9 cellular contexts compared by ENCODE assay signal in the genomic region with DNA sequence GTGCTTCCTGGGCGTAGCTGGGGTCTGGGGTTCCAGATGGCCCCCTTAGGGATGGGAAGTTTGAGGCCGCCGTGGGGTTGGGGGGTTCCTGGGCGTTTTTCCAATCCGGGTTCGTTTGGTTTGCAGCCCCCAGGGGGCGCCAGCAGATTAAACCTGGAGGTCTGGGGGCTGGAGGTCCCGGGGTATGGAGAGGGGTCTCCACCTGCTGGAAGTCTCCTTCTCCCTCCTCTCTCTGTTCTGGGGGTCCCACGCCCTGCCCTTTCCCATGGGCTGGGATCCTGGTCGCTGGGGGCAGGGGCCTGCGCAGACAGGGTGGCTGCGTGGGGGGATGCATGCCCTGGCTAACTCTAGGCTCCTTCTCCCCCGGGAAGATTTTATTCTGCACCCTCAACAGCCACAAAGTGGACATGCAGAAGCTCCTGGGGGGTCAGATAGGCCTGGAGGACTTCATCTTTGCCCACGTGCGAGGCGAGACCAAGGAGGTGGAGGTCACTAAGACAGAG. TPM values are rescaled to one million over a fixed set of nuclear protein-coding genes. Genes with fewer than 3 reads are reported as not detected.
DNase-seq lines count a peak whose midpoint lies in the region; ATAC-seq, FAIRE-seq and TF ChIP-seq lines count a peak whose summit lies in the region.
"Had no signal": no experiment of that assay in that cellular context is flagged by ENCODE, and none has a peak within 500 bp of the region (broad histone marks: within the 10 kb centered on the region; RNA-seq: fewer than 3 reads in every experiment).

No MANE protein-coding gene starts in this region.

- H2BK5ac ChIP-seq in H1 (ENCODE audit: low read depth, low read length): no peak overlapping the region

- peak overlapping the region; percentile 68 to 86; a peak in 3 of 4 replicates for H3K4me2 ChIP-seq in H1 (ENCODE audit: insufficient read depth in 1 of 2, low read depth in 2 of 2, low read length in 2 of 2)

- peaks cover 5% of the 10 kb centered on the region; the same call in 1 of the 2 replicates for H3K23me2 ChIP-seq in H1 (ENCODE audit: low read depth, low read length)

- H4K5ac ChIP-seq in H1 (ENCODE audit: insufficient read length, low read depth, low read length): no peak overlapping the region

- no peak overlapping the region for H3K23ac ChIP-seq in H1 (ENCODE audit: insufficient read length)

- CTCF ChIA-PET in H1 (lab: Charles Lee; ENCODE audit: partially characterized antibody): interaction anchor here (0.7 to 4.7 kb wide), 23 partner anchors 8 to 248 kb away, joined by 3 to 38 read pairs (median 5); a partner anchor contains a TSS

- 31% methylated on average over 15 of the region's 16 CpGs; no CpG with 5 or more reads in 1 of the 2 experiments for WGBS in H1 (ENCODE audit: extremely low coverage in 1 of 2, insufficient coverage in 1 of 2, insufficient read length in 1 of 2, insufficient replicate concordance in 2 of 2, low coverage in 1 of 2, low lambda C conversion rate in 2 of 2, missing lambda C conversion rate in 1 of 2), 2 experiments

- TF ChIP-seq CTCF in H1 (IDR thresholded peaks at IDR 0.05; ENCODE audit: control extremely low read depth in 1 of 3, insufficient read depth in 1 of 3, low read depth in 1 of 3, low read length in 3 of 3) (peak; percentile 64 to 93 (median 66)), retinal pigment epithelial cell (conservative IDR thresholded peaks at IDR 0.05; ENCODE audit: low read depth, low read length) (peak; percentile 56)

- peaks cover 4 to 6% of the 10 kb centered on the region in 2 experiments; a peak in 3 of 4 replicates for H3K9me3 ChIP-seq in H1 (ENCODE audit: insufficient read depth in 2 of 2, low read depth in 1 of 2, low read length in 1 of 2)

- H2AFZ ChIP-seq in H1 (ENCODE audit: low read length): no peak overlapping the region

- peak overlapping the region in 3 of 4 experiments; percentile 27 to 63 (median 34); a peak in 4 of 8 replicates for H3K4me3 ChIP-seq in H1 (ENCODE audit: extremely low read depth in 1 of 4, insufficient read depth in 2 of 4, low read depth in 3 of 4, low read length in 4 of 4)
- H3K4me3 ChIP-seq in retinal pigment epithelial cell (ENCODE audit: low read length): no peak overlapping the region

- H4K20me1 ChIP-seq in H1 (replicated peaks in 1 of 2; ENCODE audit: control insufficient read depth in 1 of 2, insufficient read depth in 2 of 2, low read length in 2 of 2): no peaks in the 10 kb centered on the region

- no peaks in the 10 kb centered on the region for H3K79me2 ChIP-seq in H1 (ENCODE audit: control insufficient read depth in 1 of 2, insufficient read depth in 2 of 2, low read length in 2 of 2)

- no peak for FAIRE-seq in H1 (lab: Jason Lieb, UNC)
- FAIRE-seq: A204.1 had no signal

- H3K9ac ChIP-seq in H1 (replicated peaks in 1 of 4; ENCODE audit: extremely low read depth in 1 of 4, low read depth in 3 of 4, low read length in 3 of 4): no peak overlapping the region

- peak overlapping the region; percentile 19; the same call in 1 of the 2 replicates for H3K18ac ChIP-seq in H1 (ENCODE audit: extremely low read depth, low read length)

- peak overlapping the region; percentile 25 for H3K56ac ChIP-seq in H1 (replicated peaks; ENCODE audit: insufficient read length, low read depth, low read length)

- DNase-seq in DMS 273 (lab: John Stamatoyannopoulos, UW; ENCODE audit: unreplicated experiment) (peak; percentile 76), DMS 273 treated with DMSO at 0.1 percent for 48 hours (lab: John Stamatoyannopoulos, UW) (no peak), H1 (ENCODE audit: low read depth in 1 of 2, low spot score in 2 of 2) (peak in 1 of 2 experiments; percentile 89), retinal pigment epithelial cell (ENCODE audit: low read depth) (no peak), T1000 (lab: John Stamatoyannopoulos, UW) (no peak)

- no peak overlapping the region for H4K91ac ChIP-seq in H1 (replicated peaks; ENCODE audit: insufficient read length, low read length)

- H2BK20ac ChIP-seq in H1 (ENCODE audit: low read length): no peak overlapping the region

- peaks cover 0 to 4% (median 0%) of the 10 kb centered on the region in 4 experiments; a peak in 3 of 7 replicates for H3K4me1 ChIP-seq in H1 (replicated peaks in 1 of 4; ENCODE audit: control insufficient read depth in 3 of 4, insufficient read depth in 4 of 4, low read length in 3 of 4)

- no peak overlapping the region for H3K4ac ChIP-seq in H1 (replicated peaks; ENCODE audit: insufficient read length, low read depth, low read length)

- no peak for TF ChIP-seq POLR2A in H1 (IDR thresholded peaks at IDR 0.05; ENCODE audit: control extremely low read depth in 1 of 2, low read depth in 2 of 2, low read length in 2 of 2)

- no peak overlapping the region for H2BK12ac ChIP-seq in H1 (ENCODE audit: low read depth, low read length)

- POLR2A ChIA-PET in H1 (lab: Charles Lee; ENCODE audit: partially characterized antibody): interaction anchor here (1.4 to 1.8 kb wide), 3 partner anchors 8 to 11 kb away, joined by 3 to 7 read pairs (median 7); no protein-coding TSS in a partner anchor

- H3K14ac ChIP-seq in H1 (ENCODE audit: insufficient read length): no peak overlapping the region

- peak overlapping the region; percentile 57 for H4K8ac ChIP-seq in H1 (ENCODE audit: extremely low read depth, insufficient read depth, low read length)

- no peak overlapping the region for H3K27ac ChIP-seq in H1 (ENCODE audit: low read depth, low read length)

- peak; percentile 68 to 81 for TF ChIP-seq RAD21 in H1 (IDR thresholded peaks at IDR 0.05 in 1 of 2, conservative IDR thresholded peaks at IDR 0.05 in 1 of 2; ENCODE audit: low read depth in 2 of 2, low read length in 2 of 2)

- H2BK15ac ChIP-seq in H1 (ENCODE audit: low read length): no peak overlapping the region

- no peaks in the 10 kb centered on the region for H3K36me3 ChIP-seq in H1 (ENCODE audit: control insufficient read depth in 2 of 4, insufficient read depth in 4 of 4, low read length in 3 of 4)

- H2AK5ac ChIP-seq in H1 (ENCODE audit: low read depth, low read length): no peak overlapping the region

- no peak for TF ChIP-seq EP300 in H1 (IDR thresholded peaks at IDR 0.05; ENCODE audit: borderline replicate concordance in 1 of 2, low read depth in 2 of 2, low read length in 2 of 2)

- no peak overlapping the region for H2BK120ac ChIP-seq in H1 (replicated peaks; ENCODE audit: low read depth, low read length)

- H3K79me1 ChIP-seq in H1 (ENCODE audit: low read depth, low read length): no peaks in the 10 kb centered on the region

- H3K27me3 ChIP-seq in H1 (replicated peaks in 1 of 4; ENCODE audit: control insufficient read depth in 3 of 4, extremely low read depth in 1 of 4, insufficient read depth in 3 of 4, low read length in 3 of 4): peaks cover 11 to 21% (median 14%) of the 10 kb centered on the region in 4 experiments; a peak in 6 of 7 replicates

- peak; percentile 49 for ATAC-seq in SK-N-SH treated with all-trans-retinoic acid at 6 μM for 48 hours
- no peak for ATAC-seq in HG02885 (IDR thresholded peaks at IDR 0.05; ENCODE audit: poor library complexity, unreplicated experiment)
- no peak for ATAC-seq in GM19023 (IDR thresholded peaks at IDR 0.05; ENCODE audit: unreplicated experiment)

RNA-seq across cellular contexts. Expression of a gene that starts 0.9 kb away (rescaled TPM):
- 0.96 and 1.2 TPM in 2 replicates for total RNA-seq in H1 (2021; fragmentation: NEBNext Ultra II Directional; extraction: Animal tissue kit (Norgen Biotek cat#: 25700))
- 1.0 and 1.3 TPM in 2 replicates for polyA plus RNA-seq in H1 (2011; rRNA removed)
- polyA plus RNA-seq in H1 (2011; cell fraction: cytosol; rRNA removed): 0.70 TPM
- 2.2 TPM for polyA plus RNA-seq in H1 (2011; cell fraction: nucleus; rRNA removed)
- 0.86 to 1.2 TPM (median 0.93 TPM) in 4 replicates for polyA plus RNA-seq in H1 (2012, experiment 1 of 2)
- 0.75 TPM for polyA plus RNA-seq in H1 (2012, experiment 2 of 2)
- polyA plus RNA-seq in H1 (2013, experiment 1 of 2): 2.5 TPM
- 2.3 TPM for polyA plus RNA-seq in H1 (2013, experiment 2 of 2)
- 0.82 and 1.3 TPM in 2 replicates for polyA minus RNA-seq in H1 (2011; rRNA and poly(A)+ RNA removed)
- polyA minus RNA-seq in H1 (2011; cell fraction: cytosol; rRNA and poly(A)+ RNA removed): 1.0 TPM
- polyA minus RNA-seq in H1 (2011; cell fraction: nucleus; rRNA and poly(A)+ RNA removed): 0.80 TPM

RNA-seq across cellular contexts. Expression of a gene that starts 13.4 kb away (rescaled TPM):
- total RNA-seq in H1 (2021; fragmentation: NEBNext Ultra II Directional; extraction: Animal tissue kit (Norgen Biotek cat#: 25700)): 74.2 and 76.1 TPM in 2 replicates
- 42.9 and 63.9 TPM in 2 replicates for polyA plus RNA-seq in H1 (2011; rRNA removed)
- polyA plus RNA-seq in H1 (2011; cell fraction: cytosol; rRNA removed): 62.4 TPM
- 98.9 TPM for polyA plus RNA-seq in H1 (2011; cell fraction: nucleus; rRNA removed)
- polyA plus RNA-seq in H1 (2012, experiment 1 of 2): 44.6 to 66.7 TPM (median 62.4 TPM) in 4 replicates
- polyA plus RNA-seq in H1 (2012, experiment 2 of 2): 60.0 TPM
- 69.5 TPM for polyA plus RNA-seq in H1 (2013, experiment 1 of 2)
- 62.3 TPM for polyA plus RNA-seq in H1 (2013, experiment 2 of 2)
- polyA minus RNA-seq in H1 (2011; rRNA and poly(A)+ RNA removed): 5.2 and 6.5 TPM in 2 replicates
- polyA minus RNA-seq in H1 (2011; cell fraction: cytosol; rRNA and poly(A)+ RNA removed): 25.2 TPM
- polyA minus RNA-seq in H1 (2011; cell fraction: nucleus; rRNA and poly(A)+ RNA removed): 26.3 TPM

RNA-seq across cellular contexts. Expression of a gene that starts 20.5 kb away (rescaled TPM):
- 0.50 and 0.75 TPM in 2 replicates for total RNA-seq in H1 (2021; fragmentation: NEBNext Ultra II Directional; extraction: Animal tissue kit (Norgen Biotek cat#: 25700))
- 0.39 and 0.80 TPM in 2 replicates for polyA plus RNA-seq in H1 (2011; rRNA removed)
- polyA plus RNA-seq in H1 (2011; cell fraction: cytosol; rRNA removed): 0.31 TPM
- polyA plus RNA-seq in H1 (2011; cell fraction: nucleus; rRNA removed): 0.20 TPM
- 0.22 to 0.59 TPM (median 0.48 TPM) in 4 replicates for polyA plus RNA-seq in H1 (2012, experiment 1 of 2)
- 0.39 TPM for polyA plus RNA-seq in H1 (2012, experiment 2 of 2)
- polyA plus RNA-seq in H1 (2013, experiment 1 of 2): 0.97 TPM
- polyA plus RNA-seq in H1 (2013, experiment 2 of 2): 1.2 TPM
- polyA minus RNA-seq in H1 (2011; rRNA and poly(A)+ RNA removed): 0.10 and 0.22 TPM in 2 replicates
- polyA minus RNA-seq in H1 (2011; cell fraction: cytosol; rRNA and poly(A)+ RNA removed): not detected
- 0.40 TPM for polyA minus RNA-seq in H1 (2011; cell fraction: nucleus; rRNA and poly(A)+ RNA removed)

RNA-seq across cellular contexts. Expression of a gene that starts 28.8 kb away (rescaled TPM):
- total RNA-seq in H1 (2021; fragmentation: NEBNext Ultra II Directional; extraction: Animal tissue kit (Norgen Biotek cat#: 25700)): 59.6 and 62.5 TPM in 2 replicates
- 71.3 and 110 TPM in 2 replicates for polyA plus RNA-seq in H1 (2011; rRNA removed)
- polyA plus RNA-seq in H1 (2011; cell fraction: cytosol; rRNA removed): 71.6 TPM
- 146 TPM for polyA plus RNA-seq in H1 (2011; cell fraction: nucleus; rRNA removed)
- 48.8 to 71.1 TPM (median 62.8 TPM) in 4 replicates for polyA plus RNA-seq in H1 (2012, experiment 1 of 2)
- polyA plus RNA-seq in H1 (2012, experiment 2 of 2): 48.1 TPM
- 64.5 TPM for polyA plus RNA-seq in H1 (2013, experiment 1 of 2)
- polyA plus RNA-seq in H1 (2013, experiment 2 of 2): 71.3 TPM
- polyA minus RNA-seq in H1 (2011; rRNA and poly(A)+ RNA removed): 30.6 and 31.0 TPM in 2 replicates
- 48.5 TPM for polyA minus RNA-seq in H1 (2011; cell fraction: cytosol; rRNA and poly(A)+ RNA removed)
- polyA minus RNA-seq in H1 (2011; cell fraction: nucleus; rRNA and poly(A)+ RNA removed): 41.9 TPM

RNA-seq across cellular contexts. Expression of a gene that starts 40.4 kb away (rescaled TPM):
- total RNA-seq in H1 (2021; fragmentation: NEBNext Ultra II Directional; extraction: Animal tissue kit (Norgen Biotek cat#: 25700)): 29.9 and 36.2 TPM in 2 replicates
- polyA plus RNA-seq in H1 (2011; rRNA removed): 25.8 and 44.1 TPM in 2 replicates
- 33.5 TPM for polyA plus RNA-seq in H1 (2011; cell fraction: cytosol; rRNA removed)
- 65.4 TPM for polyA plus RNA-seq in H1 (2011; cell fraction: nucleus; rRNA removed)
- polyA plus RNA-seq in H1 (2012, experiment 1 of 2): 15.6 to 34.3 TPM (median 26.9 TPM) in 4 replicates
- 19.2 TPM for polyA plus RNA-seq in H1 (2012, experiment 2 of 2)
- polyA plus RNA-seq in H1 (2013, experiment 1 of 2): 28.0 TPM
- 26.4 TPM for polyA plus RNA-seq in H1 (2013, experiment 2 of 2)
- 7.5 and 9.4 TPM in 2 replicates for polyA minus RNA-seq in H1 (2011; rRNA and poly(A)+ RNA removed)
- 17.5 TPM for polyA minus RNA-seq in H1 (2011; cell fraction: cytosol; rRNA and poly(A)+ RNA removed)
- 16.0 TPM for polyA minus RNA-seq in H1 (2011; cell fraction: nucleus; rRNA and poly(A)+ RNA removed)
